ENCODE assay signal across 9 cellular contexts in the genomic region with DNA sequence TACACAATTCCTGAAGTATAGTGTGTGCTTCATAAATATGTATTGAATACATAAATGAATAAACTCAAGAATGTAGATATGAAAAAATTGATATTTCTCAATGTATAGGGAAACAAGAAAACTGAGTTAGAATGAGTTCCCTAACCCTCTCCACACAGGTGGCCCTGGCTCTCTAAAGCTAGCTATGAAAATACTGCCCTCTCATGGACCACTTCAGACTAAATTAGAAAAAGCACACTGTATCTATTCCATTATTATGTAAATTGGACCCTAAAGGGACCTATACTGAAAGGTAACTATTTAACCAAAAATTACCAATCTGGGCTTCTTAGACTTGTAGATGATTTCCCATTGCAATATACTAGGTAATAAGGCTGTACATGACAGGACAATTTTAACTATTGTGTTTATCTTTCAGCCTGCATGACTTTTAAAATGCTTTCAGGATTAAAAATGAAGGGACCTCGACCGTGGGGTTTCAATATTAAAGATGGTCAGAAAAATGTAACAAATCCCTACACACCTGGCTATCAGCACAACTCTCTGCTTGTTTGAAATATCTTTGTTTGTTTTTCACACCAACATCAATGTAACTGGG.
DNase-seq lines count a peak whose midpoint lies in the region; ATAC-seq, FAIRE-seq and TF ChIP-seq lines count a peak whose summit lies in the region.
"Had no signal": no experiment of that assay in that cellular context is flagged by ENCODE, and none has a peak within 500 bp of the region (broad histone marks: within the 10 kb centered on the region; RNA-seq: fewer than 3 reads in every experiment).

No MANE protein-coding gene starts in this region.

- TF ChIP-seq CTCF in body of pancreas (IDR thresholded peaks at IDR 0.05) = peak in 4 of 7 experiments; percentile 9 to 34 (median 25)
- TF ChIP-seq CTCF in nephron (IDR thresholded peaks at IDR 0.05; ENCODE audit: unreplicated experiment in 3 of 3) = peak; percentile 48 to 71 (median 54)
- TF ChIP-seq CTCF in kidney (IDR thresholded peaks at IDR 0.05; ENCODE audit: borderline replicate concordance, extremely low read depth, insufficient read depth) = no peak

- intact Hi-C loops in body of pancreas (cut with DNase I) = no loop called here
- intact Hi-C loops in kidney (cut with DNase I) = no loop called here

- no peaks in the 10 kb centered on the region for H3K9me3 Mint-ChIP-seq in nephron

- no peak for ATAC-seq in body of pancreas

- H3K27me3 Mint-ChIP-seq in nephron (ENCODE audit: low read depth) = no peaks in the 10 kb centered on the region

- no peaks in the 10 kb centered on the region for H3K36me3 ChIP-seq in body of pancreas (replicated peaks in 1 of 2; ENCODE audit: insufficient read depth in 1 of 2, low read depth in 2 of 2)
- H3K36me3 ChIP-seq in kidney (ENCODE audit: control insufficient read depth in 1 of 2, insufficient read depth in 2 of 2, low read length in 2 of 2) = no peaks in the 10 kb centered on the region
- H3K36me3 ChIP-seq: ascending aorta had no signal

- H3K27ac ChIP-seq in body of pancreas (no peak overlapping the region), kidney (ENCODE audit: low read depth in 2 of 2, low read length in 2 of 2) (no peak overlapping the region)
- H3K27ac ChIP-seq: ascending aorta had no signal

- DNase-seq in ELR (ENCODE audit: low read depth) (peak; percentile 51), NCI-H2029 (lab: John Stamatoyannopoulos, UW) (peak; percentile 8), body of pancreas (no peak), HCEC 1CT (no peak), activated gamma-delta T cell treated with Interleukin-2 at 50 U/mL for 16 hours (no peak), kidney (no peak)
- DNase-seq: activated CD4-positive, alpha-beta T cell treated with anti-CD3 and anti-CD28 coated beads, Interleukin-2, amount 50 U/mL, for 1 hour had no signal

- H3K9ac ChIP-seq in kidney (ENCODE audit: low read length in 2 of 2) = no peak overlapping the region

- WGBS in body of pancreas, 2 donors = 33 to 36% methylated on average over 2 of the region's 2 CpGs

- no peaks in the 10 kb centered on the region for H3K27me3 ChIP-seq in body of pancreas
- H3K27me3 ChIP-seq: ascending aorta had no signal

- H3K27ac Mint-ChIP-seq in nephron = no peak overlapping the region

- H3K9me3 ChIP-seq in body of pancreas (no peaks in the 10 kb centered on the region), kidney (ENCODE audit: control insufficient read depth in 1 of 2, low read length in 2 of 2) (no peaks in the 10 kb centered on the region)
- H3K9me3 ChIP-seq: ascending aorta had no signal

- H3K4me3 Mint-ChIP-seq in nephron = no peak overlapping the region

- H3K4me1 Mint-ChIP-seq in nephron = peaks cover 7% of the 10 kb centered on the region

- no peaks in the 10 kb centered on the region for H3K4me1 ChIP-seq in body of pancreas
- no peaks in the 10 kb centered on the region for H3K4me1 ChIP-seq in kidney (ENCODE audit: control insufficient read depth in 1 of 2, insufficient read depth in 1 of 2, low read depth in 1 of 2, low read length in 2 of 2)
- H3K4me1 ChIP-seq: ascending aorta had no signal

- H3K36me3 Mint-ChIP-seq in nephron (ENCODE audit: low read depth) = no peaks in the 10 kb centered on the region

- no peak for TF ChIP-seq POLR2A in body of pancreas (IDR thresholded peaks at IDR 0.05)

- no peak overlapping the region for H3K4me3 ChIP-seq in body of pancreas
- H3K4me3 ChIP-seq in kidney (ENCODE audit: low read length in 2 of 2) = no peak overlapping the region
- H3K4me3 ChIP-seq: ascending aorta had no signal

- FAIRE-seq in kidney (lab: Jason Lieb, UNC) = no peak

Comparison
In these comparisons a context has a peak if more than half of its experiments do, and no peak if none do; other contexts are left out.
1. DNase-seq: peak in ELR (single experiment) and NCI-H2029 (single experiment); none in body of pancreas (0 of 4), HCEC 1CT (single experiment), activated gamma-delta T cell treated with Interleukin-2 at 50 U/mL for 16 hours (single experiment) and kidney (single experiment).